Comparison of ENCODE assay signal across 20 cellular contexts in genomic region chr12:122250047-122250446, GRCh38. TPM values are rescaled to one million over a fixed set of nuclear protein-coding genes. Genes with fewer than 3 reads are reported as not detected.
DNase-seq lines count a peak whose midpoint lies in the region; ATAC-seq and TF ChIP-seq lines count a peak whose summit lies in the region.
"Had no signal": no experiment of that assay in that cellular context is flagged by ENCODE, and none has a peak within 500 bp of the region (broad histone marks: within the 10 kb centered on the region; RNA-seq: fewer than 3 reads in every experiment).

No MANE protein-coding gene starts in this region.

- in situ Hi-C loops in G401 (cut with HindIII; ENCODE audit: low sequenced_read_pairs) (no loop called here), mammary epithelial cell (cut with MboI; ENCODE audit: low sequenced_read_pairs in 2 of 2) (no loop called here)

- no peak overlapping the region for H3K9ac ChIP-seq in mammary epithelial cell (ENCODE audit: insufficient read depth, low read length)
- H3K9ac ChIP-seq: BLaER1 treated with 17β-estradiol and CSF1 and Interleukin-3, amounts not matched to agents 10 nM and 100 nM had no signal

- TF ChIP-seq POLR2A in ovary (IDR thresholded peaks at IDR 0.05) = no peak

- H3K4me1 Mint-ChIP-seq in CD8-positive, alpha-beta T cell (ENCODE audit: low read depth) = peaks cover 12% of the 10 kb centered on the region
- peaks cover 21% of the 10 kb centered on the region for H3K4me1 Mint-ChIP-seq in endothelial cell (ENCODE audit: unreplicated experiment)
- H3K4me1 Mint-ChIP-seq: GM23338 had no signal

- H3K4me1 ChIP-seq in CD8-positive, alpha-beta T cell (ENCODE audit: insufficient read depth, low read length) = peaks cover 3% of the 10 kb centered on the region
- H3K4me1 ChIP-seq in ovary (ENCODE audit: insufficient read depth) = no peaks in the 10 kb centered on the region
- H3K4me1 ChIP-seq in mammary epithelial cell (ENCODE audit: insufficient read depth, low read length) = no peaks in the 10 kb centered on the region
- H3K4me1 ChIP-seq: SJCRH30 had no signal

- no peak overlapping the region for H2AFZ ChIP-seq in mammary epithelial cell (ENCODE audit: low read depth, low read length)
- H2AFZ ChIP-seq: GM23338 had no signal

- no peaks in the 10 kb centered on the region for H3K27me3 ChIP-seq in CD8-positive, alpha-beta T cell (ENCODE audit: insufficient read depth, low read length)
- H3K27me3 ChIP-seq in ovary = no peaks in the 10 kb centered on the region
- no peaks in the 10 kb centered on the region for H3K27me3 ChIP-seq in mammary epithelial cell (ENCODE audit: insufficient read depth, low read length)
- H3K27me3 ChIP-seq: BLaER1 treated with 17β-estradiol and CSF1 and Interleukin-3, amounts not matched to agents 10 nM and 100 nM; MG63; SJCRH30 had no signal

- 87 to 96% (median 91%) methylated on average over 6 of the region's 6 CpGs for WGBS in ovary, 3 donors
- 91% methylated on average over 6 of the region's 6 CpGs for WGBS in mammary epithelial cell (ENCODE audit: low coverage, missing lambda C conversion rate)

- H3K27ac ChIP-seq in CD8-positive, alpha-beta T cell (ENCODE audit: low read depth, low read length) = no peak overlapping the region
- H3K27ac ChIP-seq in ovary (no peak overlapping the region), mammary epithelial cell (ENCODE audit: insufficient read depth, low read depth, low read length) (no peak overlapping the region)
- H3K27ac ChIP-seq: BLaER1 treated with 17β-estradiol and CSF1 and Interleukin-3, amounts not matched to agents 10 nM and 100 nM; SJCRH30 had no signal

- H3K27ac Mint-ChIP-seq in CD8-positive, alpha-beta T cell = peak overlapping the region; percentile 38
- H3K27ac Mint-ChIP-seq in endothelial cell (ENCODE audit: unreplicated experiment) = peak overlapping the region; percentile 70
- H3K27ac Mint-ChIP-seq: GM23338; IgD-negative memory B cell; T-helper 1 cell treated with Interleukin-12 subunit alpha and Interleukin-12 subunit beta and Interleukin-4 antibody, amounts not matched to agents 30 μg/mL and 1 μg/mL, for 36 hours had no signal

- ATAC-seq in CD8-positive, alpha-beta T cell = no peak
- no peak for ATAC-seq in GM21515 (IDR thresholded peaks at IDR 0.05; ENCODE audit: unreplicated experiment)
- ATAC-seq: GM23338 had no signal

- no peaks in the 10 kb centered on the region for H3K9me3 Mint-ChIP-seq in CD8-positive, alpha-beta T cell
- no peaks in the 10 kb centered on the region for H3K9me3 Mint-ChIP-seq in endothelial cell (ENCODE audit: unreplicated experiment)
- H3K9me3 Mint-ChIP-seq: CD8-positive, alpha-beta memory T cell; GM23338; IgD-negative memory B cell; T-helper 1 cell treated with Interleukin-12 subunit alpha and Interleukin-12 subunit beta and Interleukin-4 antibody, amounts not matched to agents 30 μg/mL and 1 μg/mL, for 36 hours had no signal

- H3K9me3 ChIP-seq in CD8-positive, alpha-beta T cell (ENCODE audit: low read length) = no peaks in the 10 kb centered on the region
- H3K9me3 ChIP-seq in ovary (no peaks in the 10 kb centered on the region), mammary epithelial cell (replicated peaks; ENCODE audit: insufficient read depth, low read length) (no peaks in the 10 kb centered on the region)
- H3K9me3 ChIP-seq: BLaER1 treated with 17β-estradiol and CSF1 and Interleukin-3, amounts not matched to agents 10 nM and 100 nM; MG63; SJCRH30 had no signal

- BruUV-seq in mammary epithelial cell (replicated peaks; lab: Mats Ljungman, UMichigan) = no TSS peak

- H3K4me3 Mint-ChIP-seq in CD8-positive, alpha-beta T cell = no peak overlapping the region
- H3K4me3 Mint-ChIP-seq in endothelial cell (ENCODE audit: unreplicated experiment) = no peak overlapping the region
- H3K4me3 Mint-ChIP-seq: CD8-positive, alpha-beta memory T cell; GM23338; IgD-negative memory B cell; T-helper 1 cell treated with Interleukin-12 subunit alpha and Interleukin-12 subunit beta and Interleukin-4 antibody, amounts not matched to agents 30 μg/mL and 1 μg/mL, for 36 hours had no signal

- no peak for TF ChIP-seq CTCF in CD8-positive, alpha-beta T cell (IDR thresholded peaks at IDR 0.05)
- TF ChIP-seq CTCF in endothelial cell (IDR thresholded peaks at IDR 0.05; ENCODE audit: unreplicated experiment) = no peak
- TF ChIP-seq CTCF in ovary (IDR thresholded peaks at IDR 0.05) = no peak
- TF ChIP-seq CTCF in mammary epithelial cell (conservative IDR thresholded peaks at IDR 0.05 in 1 of 2, IDR thresholded peaks at IDR 0.05 in 1 of 2; ENCODE audit: extremely low read depth in 1 of 2, insufficient read depth in 1 of 2, low read depth in 1 of 2, low read length in 2 of 2) = no peak

- dilution Hi-C loops in mammary epithelial cell (cut with HindIII; ENCODE audit: low sequenced_read_pairs) = no loop called here

- no peaks in the 10 kb centered on the region for H3K27me3 Mint-ChIP-seq in CD8-positive, alpha-beta T cell (ENCODE audit: low read depth)
- no peaks in the 10 kb centered on the region for H3K27me3 Mint-ChIP-seq in endothelial cell (ENCODE audit: unreplicated experiment)
- H3K27me3 Mint-ChIP-seq: CD8-positive, alpha-beta memory T cell; IgD-negative memory B cell had no signal

- no peak overlapping the region for H3K4me2 ChIP-seq in mammary epithelial cell (ENCODE audit: insufficient read depth, low read depth, low read length)
- H3K4me2 ChIP-seq: BLaER1 treated with 17β-estradiol and CSF1 and Interleukin-3, amounts not matched to agents 10 nM and 100 nM; GM23338 had no signal

- peaks cover 8% of the 10 kb centered on the region for H3K36me3 ChIP-seq in CD8-positive, alpha-beta T cell (ENCODE audit: insufficient read depth, low read length)
- H3K36me3 ChIP-seq in ovary (no peaks in the 10 kb centered on the region), mammary epithelial cell (ENCODE audit: insufficient read depth, low read length) (peaks cover 5% of the 10 kb centered on the region)
- H3K36me3 ChIP-seq: MG63 had no signal

- peaks cover 6% of the 10 kb centered on the region for H3K79me2 ChIP-seq in mammary epithelial cell (ENCODE audit: insufficient read depth, low read length)

- CTCF ChIA-PET in CD8-positive, alpha-beta T cell (lab: Charles Lee) = interaction anchor here (1.1 kb wide), 1 partner anchor 128 kb away, joined by 3 read pairs; no protein-coding TSS in a partner anchor
- CTCF ChIA-PET in mammary epithelial cell (lab: Charles Lee; ENCODE audit: low non-redundant PET) = no interaction called here

- POLR2A ChIA-PET in CD8-positive, alpha-beta T cell (lab: Charles Lee) = interaction anchor here (0.5 to 1.0 kb wide), 2 partner anchors 17 to 1564 kb away, joined by 3 to 4 read pairs; no protein-coding TSS in a partner anchor

- intact Hi-C loops in CD8-positive, alpha-beta T cell (cut with DNase I, micrococcal nuclease) = no loop called here
- intact Hi-C loops in ovary (cut with DNase I) (no loop called here), mammary epithelial cell (cut with micrococcal nuclease) (no loop called here)

- DNase-seq in CD8-positive, alpha-beta T cell = no peak
- DNase-seq in G401 (ENCODE audit: low spot score) (peak; percentile 93), NCI-H2196 (lab: John Stamatoyannopoulos, UW; ENCODE audit: unreplicated experiment) (peak; percentile 40), endothelial cell (ENCODE audit: low spot score) (no peak), ovary (no peak), mammary epithelial cell (no peak)
- DNase-seq: CD8-positive, alpha-beta memory T cell; DND-41; HCEC 1CT; Karpas-422; MG63; NCI-H1048; NCI-H187; NCI-H2227 treated with DMSO at 0.1 percent for 48 hours; SJCRH30 had no signal

- no peak overlapping the region for H3K4me3 ChIP-seq in CD8-positive, alpha-beta T cell (ENCODE audit: low read depth, low read length)
- no peak overlapping the region for H3K4me3 ChIP-seq in ovary
- H3K4me3 ChIP-seq in mammary epithelial cell (replicated peaks in 1 of 3; ENCODE audit: insufficient read depth in 1 of 3, low read depth in 2 of 3, low read length in 3 of 3) = no peak overlapping the region
- H3K4me3 ChIP-seq: BLaER1 treated with 17β-estradiol and CSF1 and Interleukin-3, amounts not matched to agents 10 nM and 100 nM; GM23338; MG63; SJCRH30 had no signal

- peaks cover 62% of the 10 kb centered on the region for H3K36me3 Mint-ChIP-seq in CD8-positive, alpha-beta T cell
- peaks cover 21% of the 10 kb centered on the region for H3K36me3 Mint-ChIP-seq in endothelial cell (ENCODE audit: low read depth, unreplicated experiment)

- no peaks in the 10 kb centered on the region for H4K20me1 ChIP-seq in mammary epithelial cell (ENCODE audit: insufficient read depth, low read length)

- no peak for TF ChIP-seq EP300 in ovary (IDR thresholded peaks at IDR 0.05)

RNA-seq across cellular contexts. Expression of gene VPS33A, which starts 16.2 kb away (rescaled TPM):
- total RNA-seq in CD8-positive, alpha-beta T cell = 10 to 100 TPM; 11.6 to 13.1 TPM
- total RNA-seq in G401 (2014; rRNA removed; shearing (Covaris generic)) = 37.1 and 65.0 TPM in 2 replicates
- 32.1 TPM for total RNA-seq in endothelial cell (ENCODE audit: unreplicated experiment)
- total RNA-seq in ovary = 10 to 100 TPM; 11.9 to 15.7 (median 13.1) TPM
- polyA plus RNA-seq in ovary = 10 to 100 TPM in 1 of 2 donors, 1 to 10 TPM in 1; 9.4 to 22.5 TPM
- 10 to 100 TPM; 15.8 to 16.4 TPM for total RNA-seq in mammary epithelial cell
- polyA plus RNA-seq in mammary epithelial cell = 10.5 TPM
- polyA minus RNA-seq in mammary epithelial cell = 62.5 TPM

RNA-seq across cellular contexts. Expression of gene DIABLO, which starts 24.2 kb away (rescaled TPM):
- total RNA-seq in CD8-positive, alpha-beta T cell = 100 to 1,000 TPM; 104 to 112 TPM
- 79.6 and 93.7 TPM in 2 replicates for total RNA-seq in G401 (2014; rRNA removed; shearing (Covaris generic))
- 50.1 TPM for total RNA-seq in endothelial cell (ENCODE audit: unreplicated experiment)
- 10 to 100 TPM; 35.9 to 61.1 (median 40.2) TPM for total RNA-seq in ovary
- 10 to 100 TPM; 41.1 to 92.1 TPM for polyA plus RNA-seq in ovary
- 10 to 100 TPM; 54.5 to 55.0 TPM for total RNA-seq in mammary epithelial cell
- polyA plus RNA-seq in mammary epithelial cell = 53.5 TPM
- 48.4 TPM for polyA minus RNA-seq in mammary epithelial cell

RNA-seq across cellular contexts. Expression of gene B3GNT4, which starts 46.5 kb away (rescaled TPM):
- not detected for total RNA-seq in CD8-positive, alpha-beta T cell
- total RNA-seq in G401 (2014; rRNA removed; shearing (Covaris generic)) = 0.06 and 2.5 TPM in 2 replicates
- total RNA-seq in endothelial cell (ENCODE audit: unreplicated experiment) = 0.38 TPM
- total RNA-seq in ovary = under 1 TPM in 1 of 7 donors, not detected in 6; 0.15 TPM
- polyA plus RNA-seq in ovary = under 1 TPM in 1 of 2 donors, not detected in 1; 0.42 TPM
- total RNA-seq in mammary epithelial cell = 1 to 10 TPM in 1 of 2 donors, under 1 TPM in 1; 0.67 to 2.7 TPM
- polyA plus RNA-seq in mammary epithelial cell = 2.9 TPM
- 13.7 TPM for polyA minus RNA-seq in mammary epithelial cell

Comparison
In these comparisons a context has a peak if more than half of its experiments do, and no peak if none do; other contexts are left out.
1. DNase-seq: peak in G401 (single experiment) and NCI-H2196 (single experiment); none in CD8-positive, alpha-beta T cell (0 of 7), endothelial cell (single experiment), ovary (0 of 5) and mammary epithelial cell (single experiment).